Comparison of ENCODE assay signal across 7 cellular contexts in the genomic region with DNA sequence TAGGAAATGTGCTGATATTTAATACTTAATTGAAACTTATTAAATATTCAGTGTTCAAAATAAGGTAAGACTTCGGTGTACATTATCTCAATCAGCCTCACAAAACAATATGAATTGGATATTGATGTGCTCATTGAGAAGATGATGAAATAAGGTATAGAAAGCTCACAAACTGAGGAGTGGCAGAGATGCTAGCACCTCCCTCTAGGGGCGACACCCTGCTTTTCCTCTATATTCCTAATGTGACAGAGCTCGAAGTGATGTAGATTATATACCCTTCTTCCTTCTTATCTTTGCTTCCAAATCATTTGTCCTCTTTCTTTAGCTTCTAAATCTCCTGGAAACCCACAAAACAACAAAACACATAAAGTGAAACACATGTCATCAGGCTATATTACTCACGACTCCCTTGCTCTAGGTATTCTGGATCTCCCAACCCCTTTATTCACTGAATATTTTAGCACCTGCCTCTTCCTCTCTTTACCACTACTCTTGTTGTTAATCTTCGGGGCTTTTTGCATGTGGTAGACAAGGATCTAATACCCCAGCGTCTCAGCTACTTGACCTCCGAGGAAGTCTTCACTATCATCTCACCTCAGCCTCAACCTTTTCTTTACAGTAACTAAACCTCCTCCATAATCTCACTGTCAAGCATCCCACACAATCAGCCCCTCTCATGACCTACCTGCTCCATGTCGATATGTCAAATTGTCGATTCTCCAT.
DNase-seq lines count a peak whose midpoint lies in the region; ATAC-seq and TF ChIP-seq lines count a peak whose summit lies in the region.
"Not testable (repeated sequence)": the region's sequence is repeated elsewhere in the genome, so short reads cannot be mapped to it uniquely, and the experiment has no call there.

No MANE protein-coding gene starts in this region.

- TF ChIP-seq CTCF in WTC11 (IDR thresholded peaks at IDR 0.05); activated CD8-positive, alpha-beta T cell treated with anti-CD3 and anti-CD28 coated beads for 36 hours (IDR thresholded peaks at IDR 0.05): not testable (repeated sequence)

- POLR2A ChIA-PET in WTC11 (lab: Charles Lee), result not testable (repeated sequence)
- POLR2A ChIA-PET in activated CD8-positive, alpha-beta T cell treated with anti-CD3 and anti-CD28 coated beads for 36 hours (lab: Charles Lee), result interaction anchor here (0.8 kb wide), 1 partner anchor 313 kb away, joined by 4 read pairs; no protein-coding TSS in a partner anchor

- CTCF ChIA-PET in WTC11 (lab: Charles Lee), result interaction anchor here (1.1 kb wide), 1 partner anchor 8 kb away, joined by 3 read pairs; no protein-coding TSS in a partner anchor
- CTCF ChIA-PET in activated CD8-positive, alpha-beta T cell treated with anti-CD3 and anti-CD28 coated beads for 36 hours (lab: Charles Lee), result interaction anchor here (1.0 to 1.2 kb wide), 3 partner anchors 10 to 19 kb away, joined by 3 to 4 read pairs (median 3); no protein-coding TSS in a partner anchor

- H3K27me3 Mint-ChIP-seq in WTC11 (ENCODE audit: low read depth); activated CD8-positive, alpha-beta T cell treated with anti-CD3 and anti-CD28 coated beads for 36 hours; effector memory CD8-positive, alpha-beta T cell: not testable (repeated sequence)

- intact Hi-C loops in activated CD8-positive, alpha-beta T cell treated with anti-CD3 and anti-CD28 coated beads for 36 hours (cut with micrococcal nuclease), result not testable (repeated sequence)

- DNase-seq in H7, result peak; percentile 19
- DNase-seq in WTC11 (ENCODE audit: low spot score); effector memory CD8-positive, alpha-beta T cell: not testable (repeated sequence)
- peak; percentile 46 for DNase-seq in activated CD8-positive, alpha-beta T cell treated with anti-CD3 and anti-CD28 coated beads for 36 hours
- peak; percentile 35 for DNase-seq in activated naive CD4-positive, alpha-beta T cell treated with Interleukin-2 at 50 U/mL for 16 hours
- DNase-seq in stimulated activated CD4-positive, alpha-beta T cell treated with anti-CD3 and anti-CD28 coated beads, Interleukin-15, amount 100 ng/mL, for 48 hours (ENCODE audit: low read depth in 2 of 2), result peak; percentile 5 to 6
- peak; percentile 15 for DNase-seq in stimulated activated naive CD8-positive, alpha-beta T cell treated with anti-CD3 and anti-CD28 coated beads, Interleukin-15, Interleukin-2, amounts not matched to agents 100 U/mL and 50 U/mL, for 24 hours

- H3K4me3 Mint-ChIP-seq in WTC11; activated CD8-positive, alpha-beta T cell treated with anti-CD3 and anti-CD28 coated beads for 36 hours; effector memory CD8-positive, alpha-beta T cell: not testable (repeated sequence)

- H3K27ac Mint-ChIP-seq in WTC11; activated CD8-positive, alpha-beta T cell treated with anti-CD3 and anti-CD28 coated beads for 36 hours; effector memory CD8-positive, alpha-beta T cell: not testable (repeated sequence)

- not testable (repeated sequence) for H3K27me3 ChIP-seq in H7 (ENCODE audit: control insufficient read depth, insufficient read depth, low read length)

- not testable (repeated sequence) for H3K4me1 Mint-ChIP-seq in WTC11; effector memory CD8-positive, alpha-beta T cell (ENCODE audit: low read depth in 2 of 2)
- H3K4me1 Mint-ChIP-seq in activated CD8-positive, alpha-beta T cell treated with anti-CD3 and anti-CD28 coated beads for 36 hours (ENCODE audit: low read depth), result peaks cover 13% of the 10 kb centered on the region

- ATAC-seq in WTC11, result 0 out of 2 replicates have a peak, but pooled peaks have one; percentile 44
- ATAC-seq in activated CD8-positive, alpha-beta T cell treated with anti-CD3 and anti-CD28 coated beads for 36 hours, result peak; percentile 96
- ATAC-seq in effector memory CD8-positive, alpha-beta T cell (replicated peaks), result peak; percentile 80
- ATAC-seq in stimulated activated naive CD8-positive, alpha-beta T cell treated with anti-CD3 and anti-CD28 coated beads, Interleukin-15, Interleukin-2, amounts not matched to agents 100 U/mL and 50 U/mL, for 24 hours, result peak; percentile 94

- peaks cover 26% of the 10 kb centered on the region for H3K9me3 Mint-ChIP-seq in WTC11
- peaks cover 13% of the 10 kb centered on the region for H3K9me3 Mint-ChIP-seq in activated CD8-positive, alpha-beta T cell treated with anti-CD3 and anti-CD28 coated beads for 36 hours
- not testable (repeated sequence) for H3K9me3 Mint-ChIP-seq in effector memory CD8-positive, alpha-beta T cell

- not testable (repeated sequence) for H3K4me3 ChIP-seq in H7 (ENCODE audit: insufficient read depth, low read depth, low read length)

- H3K36me3 ChIP-seq in H7 (replicated peaks; ENCODE audit: control insufficient read depth, insufficient read depth, low read length), result not testable (repeated sequence)

- peaks cover 17% of the 10 kb centered on the region for H3K36me3 Mint-ChIP-seq in WTC11
- not testable (repeated sequence) for H3K36me3 Mint-ChIP-seq in activated CD8-positive, alpha-beta T cell treated with anti-CD3 and anti-CD28 coated beads for 36 hours (ENCODE audit: low read depth); effector memory CD8-positive, alpha-beta T cell (ENCODE audit: insufficient read depth)

Comparison
In these comparisons a context has a peak if more than half of its experiments do, and no peak if none do; other contexts are left out.
1. ATAC-seq: peak in every context shown above with its lines; median percentile 96 in activated CD8-positive, alpha-beta T cell treated with anti-CD3 and anti-CD28 coated beads for 36 hours; 94 in stimulated activated naive CD8-positive, alpha-beta T cell treated with anti-CD3 and anti-CD28 coated beads, Interleukin-15, Interleukin-2, amounts not matched to agents 100 U/mL and 50 U/mL, for 24 hours; 80 in effector memory CD8-positive, alpha-beta T cell; 44 in WTC11.